Comparison of ENCODE assay signal across 9 cellular contexts in genomic region chr16:89191901-89192184, GRCh38. TPM values are rescaled to one million over a fixed set of nuclear protein-coding genes. Genes with fewer than 3 reads are reported as not detected.
A peak's percentile ranks its signal among the peaks of the same experiment; 100 is the strongest.
DNase-seq lines count a peak whose midpoint lies in the region; ATAC-seq and TF ChIP-seq lines count a peak whose summit lies in the region.
"Had no signal": no experiment of that assay in that cellular context is flagged by ENCODE, and none has a peak within 500 bp of the region (broad histone marks: within the 10 kb centered on the region; RNA-seq: fewer than 3 reads in every experiment).

No MANE protein-coding gene starts in this region.

- TF ChIP-seq CTCF in A673 (conservative IDR thresholded peaks at IDR 0.05; ENCODE audit: low read depth, low read length): no peak
- no peak for TF ChIP-seq CTCF in coronary artery (IDR thresholded peaks at IDR 0.05)
- no peak for TF ChIP-seq CTCF in GM13977 (IDR thresholded peaks at IDR 0.05; ENCODE audit: extremely low read depth, insufficient read depth, missing control alignments)

- no peaks in the 10 kb centered on the region for H3K9me3 ChIP-seq in A673 (ENCODE audit: low read depth, low read length, poor library complexity, severe bottlenecking)
- no peaks in the 10 kb centered on the region for H3K9me3 ChIP-seq in naive thymus-derived CD4-positive, alpha-beta T cell (ENCODE audit: control insufficient read depth in 2 of 3, low read length in 3 of 3)

- no peaks in the 10 kb centered on the region for H3K36me3 Mint-ChIP-seq in naive thymus-derived CD4-positive, alpha-beta T cell
- no peaks in the 10 kb centered on the region for H3K36me3 Mint-ChIP-seq in T-helper 2 cell treated with Interferon-gamma antibody and Interleukin-4, amounts not matched to agents 5 μg/mL and 100 μg/mL, for 36 hours (ENCODE audit: low read depth)

- H3K4me3 ChIP-seq in A673 (ENCODE audit: low read depth, low read length, poor library complexity, severe bottlenecking) (peak overlapping the region; percentile 49), coronary artery (peak overlapping the region; percentile 68)
- H3K4me3 ChIP-seq in naive thymus-derived CD4-positive, alpha-beta T cell (ENCODE audit: low read length): peak overlapping the region; percentile 37

- peaks cover 0 to 3% (median 0%) of the 10 kb centered on the region in 5 donors for H3K27me3 Mint-ChIP-seq in naive thymus-derived CD4-positive, alpha-beta T cell
- no peaks in the 10 kb centered on the region for H3K27me3 Mint-ChIP-seq in T-helper 2 cell treated with Interferon-gamma antibody and Interleukin-4, amounts not matched to agents 5 μg/mL and 100 μg/mL, for 36 hours (ENCODE audit: low read depth)

- H3K4me1 ChIP-seq in A673 (ENCODE audit: insufficient read depth, low read length, poor library complexity, severe bottlenecking): peaks cover 7% of the 10 kb centered on the region
- H3K4me1 ChIP-seq in naive thymus-derived CD4-positive, alpha-beta T cell (ENCODE audit: control insufficient read depth in 2 of 2, insufficient read depth in 2 of 2, low read length in 2 of 2): no peaks in the 10 kb centered on the region

- H3K27ac ChIP-seq in A673 (ENCODE audit: low read depth, low read length, poor library complexity, severe bottlenecking) (no peak overlapping the region), coronary artery (no peak overlapping the region)
- no peak overlapping the region for H3K27ac ChIP-seq in naive thymus-derived CD4-positive, alpha-beta T cell (ENCODE audit: low read depth, low read length)

- no peaks in the 10 kb centered on the region for H3K36me3 ChIP-seq in A673 (ENCODE audit: insufficient read depth, low read length, poor library complexity, severe bottlenecking)
- H3K36me3 ChIP-seq in naive thymus-derived CD4-positive, alpha-beta T cell (ENCODE audit: control insufficient read depth in 2 of 3, insufficient read depth in 3 of 3, low read length in 3 of 3): no peaks in the 10 kb centered on the region

- H3K9me3 Mint-ChIP-seq in naive thymus-derived CD4-positive, alpha-beta T cell: peaks cover 0 to 7% (median 0%) of the 10 kb centered on the region in 11 donors
- no peaks in the 10 kb centered on the region for H3K9me3 Mint-ChIP-seq in T-helper 2 cell treated with Interferon-gamma antibody and Interleukin-4, amounts not matched to agents 5 μg/mL and 100 μg/mL, for 36 hours

- DNase-seq in A673 (ENCODE audit: low spot score) (no peak), coronary artery (ENCODE audit: low spot score) (no peak), GM13977 (ENCODE audit: low spot score) (no peak), DMS79 (lab: John Stamatoyannopoulos, UW) (no peak), DMS53 treated with DMSO at 0.1 percent for 48 hours (lab: John Stamatoyannopoulos, UW; ENCODE audit: unreplicated experiment) (no peak)
- no peak for DNase-seq in naive thymus-derived CD4-positive, alpha-beta T cell
- DNase-seq in T-helper 2 cell treated with Interferon-gamma antibody and Interleukin-4, amounts not matched to agents 5 μg/mL and 100 μg/mL, for 36 hours (ENCODE audit: low spot score): no peak
- DNase-seq: NCI-H510A had no signal

- POLR2A ChIA-PET in A673 (lab: Charles Lee; ENCODE audit: low non-redundant PET): no interaction called here
- POLR2A ChIA-PET in naive thymus-derived CD4-positive, alpha-beta T cell (lab: Charles Lee): no interaction called here

- peaks cover 0 to 5% (median 0%) of the 10 kb centered on the region in 7 donors for H3K4me1 Mint-ChIP-seq in naive thymus-derived CD4-positive, alpha-beta T cell
- no peaks in the 10 kb centered on the region for H3K4me1 Mint-ChIP-seq in T-helper 2 cell treated with Interferon-gamma antibody and Interleukin-4, amounts not matched to agents 5 μg/mL and 100 μg/mL, for 36 hours (ENCODE audit: low read depth)

- no peak overlapping the region for H3K27ac Mint-ChIP-seq in naive thymus-derived CD4-positive, alpha-beta T cell
- no peak overlapping the region for H3K27ac Mint-ChIP-seq in T-helper 2 cell treated with Interferon-gamma antibody and Interleukin-4, amounts not matched to agents 5 μg/mL and 100 μg/mL, for 36 hours

- no peaks in the 10 kb centered on the region for H3K27me3 ChIP-seq in A673 (replicated peaks; ENCODE audit: insufficient read depth, low read depth, low read length, poor library complexity)
- no peaks in the 10 kb centered on the region for H3K27me3 ChIP-seq in naive thymus-derived CD4-positive, alpha-beta T cell (ENCODE audit: control insufficient read depth in 2 of 2, insufficient read depth in 2 of 2, low read length in 2 of 2)

- H3K4me3 Mint-ChIP-seq in naive thymus-derived CD4-positive, alpha-beta T cell: no peak overlapping the region
- H3K4me3 Mint-ChIP-seq in T-helper 2 cell treated with Interferon-gamma antibody and Interleukin-4, amounts not matched to agents 5 μg/mL and 100 μg/mL, for 36 hours: no peak overlapping the region

- peak; percentile 4 for ATAC-seq in HG02642 (IDR thresholded peaks at IDR 0.05; ENCODE audit: poor library complexity, unreplicated experiment)
- no peak for ATAC-seq in naive thymus-derived CD4-positive, alpha-beta T cell

- CTCF ChIA-PET in A673 (lab: Charles Lee): no interaction called here
- CTCF ChIA-PET in naive thymus-derived CD4-positive, alpha-beta T cell (lab: Charles Lee): no interaction called here

- intact Hi-C loops in A673 (cut with micrococcal nuclease; ENCODE audit: unreplicated experiment): loop anchor here (5.0 kb wide), 1 partner anchor 295 kb away; no protein-coding TSS in a partner anchor
- intact Hi-C loops in naive thymus-derived CD4-positive, alpha-beta T cell (cut with micrococcal nuclease): loop anchor here (1.0 to 2.0 kb wide), 6 partner anchors 9 to 335 kb away; partner anchors contain the start of genes CDH15 (in 1 of the 2), GALNS (in 1 of the 2), TRAPPC2L (in 1 of the 2) and ZNF778 (in 1 of the 2)

- in situ Hi-C loops in GM13977 (cut with MboI; ENCODE audit: low pct_unique_long_range_greater_than_20kb, low sequenced_read_pairs, unreplicated experiment): no loop called here

- BruUV-seq in A673 (replicated peaks; lab: Mats Ljungman, UMichigan): no TSS peak

RNA-seq across cellular contexts. Expression of gene SLC22A31, which starts 8.5 kb away (rescaled TPM):
- 0.47 and 1.0 TPM in 2 replicates for total RNA-seq in A673 (2021)
- 1 to 10 TPM; 1.1 to 4.4 (median 2.8) TPM for total RNA-seq in naive thymus-derived CD4-positive, alpha-beta T cell
- polyA plus RNA-seq in naive thymus-derived CD4-positive, alpha-beta T cell: under 1 TPM; 0.33 to 0.55 TPM

RNA-seq across cellular contexts. Expression of gene CDH15, which starts 20.3 kb away (rescaled TPM):
- 0.13 and 0.24 TPM in 2 replicates for total RNA-seq in A673 (2021)
- not detected for total RNA-seq in naive thymus-derived CD4-positive, alpha-beta T cell
- not detected for polyA plus RNA-seq in naive thymus-derived CD4-positive, alpha-beta T cell

RNA-seq across cellular contexts. Expression of gene ZNF778, which starts 25.7 kb away (rescaled TPM):
- 11.8 and 14.0 TPM in 2 replicates for total RNA-seq in A673 (2021)
- 10 to 100 TPM in 2 of 5 experiments, 1 to 10 TPM in 3; 6.0 to 13.5 (median 6.5) TPM for total RNA-seq in naive thymus-derived CD4-positive, alpha-beta T cell
- polyA plus RNA-seq in naive thymus-derived CD4-positive, alpha-beta T cell: 1 to 10 TPM; 4.0 to 6.8 TPM
